8 cellular contexts compared by ENCODE assay signal in genomic region chrX:154444001-154444754, GRCh38. TPM values are rescaled to one million over a fixed set of nuclear protein-coding genes. Genes with fewer than 3 reads are reported as not detected.
A peak's percentile ranks its signal among the peaks of the same experiment; 100 is the strongest.
DNase-seq lines count a peak whose midpoint lies in the region; ATAC-seq and TF ChIP-seq lines count a peak whose summit lies in the region.

Gene FAM50A (plus strand): TSS chrX:154444141. CDS start chrX:154444236, 95 bp downstream.

- peak within 1 kb of the TSS; percentile 71 for H3K4me3 Mint-ChIP-seq in natural killer cell treated with Interleukin-12 subunit alpha and Interleukin-12 subunit beta and Interleukin-15 and Interleukin-18, amount 100 ng/mL, for 72 hours

- H3K27me3 ChIP-seq in BJ (ENCODE audit: control insufficient read depth, insufficient read depth, low read length) (no peaks in the 10 kb centered on the region), PC-3 (ENCODE audit: low read length) (no peaks in the 10 kb centered on the region), subcutaneous abdominal adipose tissue (ENCODE audit: control insufficient read depth in 5 of 5, insufficient read depth in 4 of 5, low read length in 5 of 5) (peaks cover 0 to 11% (median 4%) of the 10 kb centered on the region in 5 donors)

- H3K4me1 Mint-ChIP-seq in natural killer cell treated with Interleukin-12 subunit alpha and Interleukin-12 subunit beta and Interleukin-15 and Interleukin-18, amount 100 ng/mL, for 72 hours (ENCODE audit: low read depth in 2 of 2) = peaks cover 0 to 15% of the 10 kb centered on the region in 2 donors

- H3F3A ChIP-seq in PC-3 (ENCODE audit: low read length, unreplicated experiment) = no peaks in the 10 kb centered on the region

- BruUV-seq in PC-3 (replicated peaks; lab: Mats Ljungman, UMichigan) = no TSS peak

- peaks cover 34% of the 10 kb centered on the region for H3K79me2 ChIP-seq in PC-3 (ENCODE audit: low read length)

- H3K9me3 Mint-ChIP-seq in natural killer cell treated with Interleukin-12 subunit alpha and Interleukin-12 subunit beta and Interleukin-15 and Interleukin-18, amount 100 ng/mL, for 72 hours = no peaks in the 10 kb centered on the region

- DNase-seq in BJ (ENCODE audit: low read depth) (no peak), GM19238 (ENCODE audit: insufficient read length, low spot score) (peak; percentile 86), PC-3 (peak; percentile 61), fibroblast of peridontal ligament (ENCODE audit: extremely low read depth) (peak; percentile 35)
- DNase-seq in activated T-helper 9 cell treated with anti-CD3 and anti-CD28 coated beads, Interleukin-2, amount 50 U/mL, for 16 hours (ENCODE audit: low read depth) = peak; percentile 63
- DNase-seq in natural killer cell treated with Interleukin-12 subunit alpha and Interleukin-12 subunit beta and Interleukin-15 and Interleukin-18, amount 100 ng/mL, for 72 hours (ENCODE audit: low spot score) = peak; percentile 84

- H3K9me3 ChIP-seq in PC-3 (ENCODE audit: low read length) (no peaks in the 10 kb centered on the region), subcutaneous abdominal adipose tissue (ENCODE audit: control insufficient read depth in 5 of 5, low read length in 5 of 5) (no peaks in the 10 kb centered on the region)

- H2AFZ ChIP-seq in PC-3 (ENCODE audit: low read length) = peak within 1 kb of the TSS; percentile 74

- TF ChIP-seq CTCF in BJ (IDR thresholded peaks at IDR 0.05; ENCODE audit: insufficient read depth, low read depth, low read length) (no peak), PC-3 (conservative IDR thresholded peaks at IDR 0.05; ENCODE audit: low read depth, low read length) (no peak)

- H3K27me3 Mint-ChIP-seq in natural killer cell treated with Interleukin-12 subunit alpha and Interleukin-12 subunit beta and Interleukin-15 and Interleukin-18, amount 100 ng/mL, for 72 hours = no peaks in the 10 kb centered on the region

- POLR2A ChIA-PET in BJ (lab: Charles Lee) (interaction anchor here (0.6 kb wide), 1 partner anchor 32 kb away, joined by 3 read pairs; no protein-coding TSS in a partner anchor), PC-3 (lab: Charles Lee; ENCODE audit: unreplicated experiment) (no interaction called here)

- CTCF ChIA-PET in BJ (lab: Yijun Ruan, JAX) = interaction anchor here (1.7 kb wide), 1 partner anchor 46 kb away, joined by 3 read pairs; the partner anchor contains the start of gene SLC10A3
- CTCF ChIA-PET in PC-3 (lab: Charles Lee) = no interaction called here

- H3K36me3 ChIP-seq in BJ (ENCODE audit: control insufficient read depth, insufficient read depth, low read length) (peaks cover 19% of the 10 kb centered on the region), PC-3 (ENCODE audit: low read depth, low read length) (peaks cover 4% of the 10 kb centered on the region; the same call in 1 of the 2 replicates), subcutaneous abdominal adipose tissue (ENCODE audit: control insufficient read depth in 5 of 5, insufficient read depth in 5 of 5, low read length in 5 of 5) (peaks cover 0 to 62% (median 33%) of the 10 kb centered on the region in 5 donors)

- H4K20me1 ChIP-seq in PC-3 (ENCODE audit: low read length) = no peaks in the 10 kb centered on the region

- ATAC-seq in HG03442 (IDR thresholded peaks at IDR 0.05; ENCODE audit: unreplicated experiment) = peak; percentile 79
- peak; percentile 85 for ATAC-seq in PC-3
- ATAC-seq in natural killer cell treated with Interleukin-12 subunit alpha and Interleukin-12 subunit beta and Interleukin-15 and Interleukin-18, amount 100 ng/mL, for 72 hours = peak; percentile 93 to 94

- peak within 1 kb of the TSS; percentile 93 for H3K4me2 ChIP-seq in PC-3 (ENCODE audit: low read length)

- peak within 1 kb of the TSS; percentile 85 for H3K9ac ChIP-seq in PC-3 (ENCODE audit: low read length)
- H3K9ac ChIP-seq in subcutaneous abdominal adipose tissue (ENCODE audit: low read length in 5 of 5) = peak within 1 kb of the TSS in 4 of 5 donors; percentile 48 to 78 (median 70)

- no peaks in the 10 kb centered on the region for H3K9me2 ChIP-seq in PC-3 (replicated peaks; ENCODE audit: low read length)

- peaks cover 23% of the 10 kb centered on the region for H3K4me1 ChIP-seq in PC-3 (ENCODE audit: insufficient read depth, low read length)
- peaks cover 0 to 26% (median 18%) of the 10 kb centered on the region in 5 donors for H3K4me1 ChIP-seq in subcutaneous abdominal adipose tissue (ENCODE audit: control insufficient read depth in 5 of 5, insufficient read depth in 5 of 5, low read length in 5 of 5)

- intact Hi-C loops in PC-3 (cut with micrococcal nuclease) = loop anchor here (5.0 kb wide), 1 partner anchor 33 kb away; the partner anchor contains the start of gene LAGE3

- H3K4me3 ChIP-seq in BJ (ENCODE audit: low read depth, low read length) = peak within 1 kb of the TSS; percentile 63
- H3K4me3 ChIP-seq in PC-3 (ENCODE audit: low read length) = peak within 1 kb of the TSS; percentile 93
- H3K4me3 ChIP-seq in subcutaneous abdominal adipose tissue (ENCODE audit: low read depth in 1 of 5, low read length in 5 of 5) = peak within 1 kb of the TSS; percentile 43 to 72 (median 61)

- H3K27ac Mint-ChIP-seq in natural killer cell treated with Interleukin-12 subunit alpha and Interleukin-12 subunit beta and Interleukin-15 and Interleukin-18, amount 100 ng/mL, for 72 hours = peak within 1 kb of the TSS; percentile 43 to 48

- 0 out of 2 replicates have a peak within 1 kb of the TSS, but pooled peaks have one; percentile 18 for H3K27ac ChIP-seq in PC-3 (ENCODE audit: low read length)
- peak within 1 kb of the TSS; percentile 57 for H3K27ac ChIP-seq in subcutaneous abdominal adipose tissue (ENCODE audit: low read depth, low read length)

- no peaks in the 10 kb centered on the region for H3K36me3 Mint-ChIP-seq in natural killer cell treated with Interleukin-12 subunit alpha and Interleukin-12 subunit beta and Interleukin-15 and Interleukin-18, amount 100 ng/mL, for 72 hours

RNA-seq across cellular contexts. Expression of gene FAM50A, which starts in this region (rescaled TPM):
- 74.8 and 75.0 TPM in 2 replicates for polyA plus RNA-seq in BJ (2011; rRNA removed)
- polyA minus RNA-seq in BJ (2011; rRNA and poly(A)+ RNA removed) = 58.1 and 59.2 TPM in 2 replicates
- total RNA-seq in PC-3 (2014; rRNA removed) = 53.8 and 76.7 TPM in 2 replicates
- 100 to 1,000 TPM in 1 of 2 donors, 10 to 100 TPM in 1; 75.2 to 108 TPM for total RNA-seq in natural killer cell treated with Interleukin-12 subunit alpha and Interleukin-12 subunit beta and Interleukin-15 and Interleukin-18, amount 100 ng/mL, for 72 hours
